ENCODE assay signal across 19 cellular contexts in genomic region chr6:104161960-104162669, GRCh38.
DNase-seq lines count a peak whose midpoint lies in the region; ATAC-seq and TF ChIP-seq lines count a peak whose summit lies in the region.
"Had no signal": no experiment of that assay in that cellular context is flagged by ENCODE, and none has a peak within 500 bp of the region (broad histone marks: within the 10 kb centered on the region; RNA-seq: fewer than 3 reads in every experiment).

No MANE protein-coding gene starts in this region.

- no peaks in the 10 kb centered on the region for H3K9me3 Mint-ChIP-seq in activated CD4-positive, alpha-beta memory T cell treated with anti-CD3 and anti-CD28 coated beads, Interleukin-2, amount 10 ng/mL, durations not matched to agents 7 days and 5 days

- in situ Hi-C loops in gastrocnemius medialis (cut with MboI; ENCODE audit: low sequenced_read_pairs in 4 of 4), result no loop called here

- no peak overlapping the region for H3K4me3 Mint-ChIP-seq in activated CD4-positive, alpha-beta memory T cell treated with anti-CD3 and anti-CD28 coated beads, Interleukin-2, amount 10 ng/mL, durations not matched to agents 7 days and 5 days
- H3K4me3 Mint-ChIP-seq: activated CD4-positive, alpha-beta memory T cell treated with anti-CD3 and anti-CD28 coated beads for 36 hours; activated T-helper 1 cell treated with anti-CD3 and anti-CD28 coated beads, Interleukin-12 subunit alpha, Interleukin-12 subunit beta, Interleukin-2, Interleukin-4 antibody, amounts not matched to agents 30 ng/mL and 10 ng/mL and 1 ng/mL, durations not matched to agents 14 hours and 24 hours and 36 hours; IgD-negative memory B cell; natural killer cell treated with Interleukin-12 subunit alpha and Interleukin-12 subunit beta and Interleukin-15 and Interleukin-18, amount 100 ng/mL, for 72 hours had no signal

- H3K9me3 ChIP-seq in mesodermal cell (ENCODE audit: control insufficient read depth, low read length) (no peaks in the 10 kb centered on the region), gastrocnemius medialis (no peaks in the 10 kb centered on the region)
- H3K9me3 ChIP-seq: right lobe of liver, thyroid gland had no signal

- intact Hi-C loops in gastrocnemius medialis (cut with DNase I; ENCODE audit: low total_unique reads), result no loop called here

- POLR2A ChIA-PET in activated CD4-positive, alpha-beta memory T cell treated with anti-CD3 and anti-CD28 coated beads, Interleukin-2, amount 10 ng/mL, durations not matched to agents 7 days and 5 days (lab: Charles Lee), result no interaction called here

- no peaks in the 10 kb centered on the region for H3K36me3 Mint-ChIP-seq in activated CD4-positive, alpha-beta memory T cell treated with anti-CD3 and anti-CD28 coated beads, Interleukin-2, amount 10 ng/mL, durations not matched to agents 7 days and 5 days (ENCODE audit: low read depth)
- H3K36me3 Mint-ChIP-seq: activated CD4-positive, alpha-beta memory T cell treated with anti-CD3 and anti-CD28 coated beads for 36 hours; IgD-negative memory B cell; natural killer cell treated with Interleukin-12 subunit alpha and Interleukin-12 subunit beta and Interleukin-15 and Interleukin-18, amount 100 ng/mL, for 72 hours had no signal

- H3K27ac ChIP-seq in mesodermal cell (ENCODE audit: low read depth, low read length, severe bottlenecking) (peak overlapping the region; percentile 29), gastrocnemius medialis (no peak overlapping the region)
- H3K27ac ChIP-seq: right lobe of liver, thyroid gland had no signal

- H3K4me1 Mint-ChIP-seq in activated CD4-positive, alpha-beta memory T cell treated with anti-CD3 and anti-CD28 coated beads, Interleukin-2, amount 10 ng/mL, durations not matched to agents 7 days and 5 days, result no peaks in the 10 kb centered on the region
- H3K4me1 Mint-ChIP-seq: IgD-negative memory B cell had no signal

- ATAC-seq in GM18498 (IDR thresholded peaks at IDR 0.05; ENCODE audit: unreplicated experiment) (no peak), gastrocnemius medialis (no peak)
- ATAC-seq: natural killer cell treated with Interleukin-12 subunit alpha and Interleukin-12 subunit beta and Interleukin-15 and Interleukin-18, amount 100 ng/mL, for 72 hours; SK-N-SH treated with all-trans-retinoic acid at 6 μM for 48 hours had no signal

- TF ChIP-seq POLR2A in gastrocnemius medialis (IDR thresholded peaks at IDR 0.05), result no peak

- H3K27ac Mint-ChIP-seq in activated CD4-positive, alpha-beta memory T cell treated with anti-CD3 and anti-CD28 coated beads, Interleukin-2, amount 10 ng/mL, durations not matched to agents 7 days and 5 days, result no peak overlapping the region
- H3K27ac Mint-ChIP-seq: activated CD4-positive, alpha-beta memory T cell treated with anti-CD3 and anti-CD28 coated beads for 36 hours; activated T-helper 1 cell treated with anti-CD3 and anti-CD28 coated beads, Interleukin-12 subunit alpha, Interleukin-12 subunit beta, Interleukin-2, Interleukin-4 antibody, amounts not matched to agents 30 ng/mL and 10 ng/mL and 1 ng/mL, durations not matched to agents 14 hours and 24 hours and 36 hours; IgD-negative memory B cell; natural killer cell treated with Interleukin-12 subunit alpha and Interleukin-12 subunit beta and Interleukin-15 and Interleukin-18, amount 100 ng/mL, for 72 hours had no signal

- 81 to 100% methylated on average over 4 to 5 of the region's 5 CpGs for WGBS in mesodermal cell (ENCODE audit: insufficient coverage in 2 of 2), 2 experiments

- CTCF ChIA-PET in activated CD4-positive, alpha-beta memory T cell treated with anti-CD3 and anti-CD28 coated beads, Interleukin-2, amount 10 ng/mL, durations not matched to agents 7 days and 5 days (lab: Charles Lee), result no interaction called here

- no peaks in the 10 kb centered on the region for H3K27me3 Mint-ChIP-seq in activated CD4-positive, alpha-beta memory T cell treated with anti-CD3 and anti-CD28 coated beads, Interleukin-2, amount 10 ng/mL, durations not matched to agents 7 days and 5 days
- H3K27me3 Mint-ChIP-seq: activated CD4-positive, alpha-beta memory T cell treated with anti-CD3 and anti-CD28 coated beads for 36 hours; IgD-negative memory B cell; natural killer cell treated with Interleukin-12 subunit alpha and Interleukin-12 subunit beta and Interleukin-15 and Interleukin-18, amount 100 ng/mL, for 72 hours had no signal

- H3K27me3 ChIP-seq in gastrocnemius medialis, result no peaks in the 10 kb centered on the region
- H3K27me3 ChIP-seq: right lobe of liver, thyroid gland had no signal

- H3K36me3 ChIP-seq in mesodermal cell (ENCODE audit: control insufficient read depth, insufficient read depth, low read length) (no peaks in the 10 kb centered on the region), gastrocnemius medialis (no peaks in the 10 kb centered on the region)
- H3K36me3 ChIP-seq: right lobe of liver, thyroid gland had no signal

- TF ChIP-seq CTCF in AG10803 (conservative IDR thresholded peaks at IDR 0.05; ENCODE audit: low read length) (no peak), cardiac fibroblast (IDR thresholded peaks at IDR 0.05; ENCODE audit: low read depth, low read length) (no peak), gastrocnemius medialis (IDR thresholded peaks at IDR 0.05 in 4 of 5, conservative IDR thresholded peaks at IDR 0.05 in 1 of 5) (no peak)

- H3K4me1 ChIP-seq in mesodermal cell (ENCODE audit: control insufficient read depth, insufficient read depth, low read length, poor library complexity, severe bottlenecking), result no peaks in the 10 kb centered on the region
- no peaks in the 10 kb centered on the region for H3K4me1 ChIP-seq in gastrocnemius medialis
- H3K4me1 ChIP-seq: right lobe of liver, thyroid gland had no signal

- DNase-seq in AG10803 (ENCODE audit: low read depth), result peak; percentile 47
- DNase-seq in NCI-H226, result peak; percentile 66
- peak; percentile 36 to 95 for DNase-seq in cardiac fibroblast (ENCODE audit: low read depth in 2 of 2)
- no peak for DNase-seq in activated CD4-positive, alpha-beta memory T cell treated with anti-CD3 and anti-CD28 coated beads, Interleukin-2, amount 10 ng/mL, durations not matched to agents 7 days and 5 days
- DNase-seq in gastrocnemius medialis, result no peak
- no peak for DNase-seq in germinal center (ENCODE audit: low spot score)
- DNase-seq: activated CD4-positive, alpha-beta memory T cell treated with anti-CD3 and anti-CD28 coated beads for 36 hours; amniotic stem cell; NCI-H1092 treated with DMSO at 0.1 percent for 48 hours; right lobe of liver; stimulated activated CD4-positive, alpha-beta T cell treated with anti-CD3 and anti-CD28 coated beads, Interleukin-2, amount 100 ng/mL, for 48 hours; stimulated activated CD8-positive, alpha-beta memory T cell treated with anti-CD3 and anti-CD28 coated beads, Interleukin-4, amount 100 ng/mL, for 48 hours; thyroid gland had no signal

- H3K4me3 ChIP-seq in AG10803 (ENCODE audit: low read length), result no peak overlapping the region
- H3K4me3 ChIP-seq in cardiac fibroblast (replicated peaks in 1 of 2; ENCODE audit: low read depth in 2 of 2, low read length in 2 of 2), result no peak overlapping the region
- H3K4me3 ChIP-seq in mesodermal cell (ENCODE audit: extremely low read depth, insufficient read depth, low read length, poor library complexity, severe bottlenecking), result no peak overlapping the region
- H3K4me3 ChIP-seq in gastrocnemius medialis, result no peak overlapping the region
- H3K4me3 ChIP-seq: right lobe of liver, thyroid gland had no signal

Comparison
In these comparisons a context has a peak if more than half of its experiments do, and no peak if none do; other contexts are left out.
1. DNase-seq: peak in AG10803 (single experiment), NCI-H226 (single experiment) and cardiac fibroblast (2 of 2); none in activated CD4-positive, alpha-beta memory T cell treated with anti-CD3 and anti-CD28 coated beads, Interleukin-2, amount 10 ng/mL, durations not matched to agents 7 days and 5 days (single experiment), gastrocnemius medialis (0 of 2) and germinal center (single experiment).